Comparison of ENCODE assay signal across 14 cellular contexts in genomic region chr5:135308752-135309151, GRCh38.
A peak's percentile ranks its signal among the peaks of the same experiment; 100 is the strongest.
DNase-seq lines count a peak whose midpoint lies in the region; ATAC-seq and TF ChIP-seq lines count a peak whose summit lies in the region.
"Had no signal": no experiment of that assay in that cellular context is flagged by ENCODE, and none has a peak within 500 bp of the region (broad histone marks: within the 10 kb centered on the region; RNA-seq: fewer than 3 reads in every experiment).

No MANE protein-coding gene starts in this region.

- in situ Hi-C loops in ACHN (cut with HindIII; ENCODE audit: low pct_ligation_motif_present, low pct_unique_long_range_greater_than_20kb, low sequenced_read_pairs): no loop called here

- DNase-seq in ACHN (peak; percentile 4), EL (peak; percentile 93), WERI-Rb-1 (peak; percentile 58), hepatic stellate cell (ENCODE audit: low spot score) (peak; percentile 83), T-helper 1 cell (no peak), OCI-M2 (lab: John Stamatoyannopoulos, UW; ENCODE audit: unreplicated experiment) (no peak), activated gamma-delta T cell (lab: John Stamatoyannopoulos, UW) (no peak)
- DNase-seq: activated T-cell treated with anti-CD3 and anti-CD28 coated beads, Interleukin-2, amount 50 U/mL, for 1 hour; CD8-positive, alpha-beta memory T cell; mucosa of descending colon; NCI-H446; retina; stomach had no signal

- peak overlapping the region; percentile 97 for H3K27ac ChIP-seq in WERI-Rb-1

- no peak overlapping the region for H3K4me3 ChIP-seq in WERI-Rb-1 (ENCODE audit: low read depth, low read length)
- H3K4me3 ChIP-seq: mucosa of descending colon, stomach had no signal

- H3K36me3 ChIP-seq in WERI-Rb-1: no peaks in the 10 kb centered on the region
- H3K36me3 ChIP-seq: stomach had no signal

- no peak for ATAC-seq in GM21447 (IDR thresholded peaks at IDR 0.05; ENCODE audit: unreplicated experiment)
- ATAC-seq: mucosa of descending colon had no signal

- TF ChIP-seq CTCF in WERI-Rb-1 (IDR thresholded peaks at IDR 0.05; ENCODE audit: low read depth, low read length): no peak

- H3K9me3 ChIP-seq in WERI-Rb-1 (ENCODE audit: severe bottlenecking): no peaks in the 10 kb centered on the region
- H3K9me3 ChIP-seq: mucosa of descending colon, stomach had no signal

- no peaks in the 10 kb centered on the region for H3K27me3 ChIP-seq in WERI-Rb-1 (ENCODE audit: insufficient read depth, low read depth, severe bottlenecking)
- H3K27me3 ChIP-seq: stomach had no signal

Comparison
In these comparisons a context has a peak if more than half of its experiments do, and no peak if none do; other contexts are left out.
1. DNase-seq: peak in ACHN (single experiment), EL (single experiment), WERI-Rb-1 (single experiment) and hepatic stellate cell (single experiment); none in T-helper 1 cell (0 of 5), OCI-M2 (single experiment) and activated gamma-delta T cell (single experiment).